1 cellular context compared by ENCODE assay signal in genomic region chr5:163505475-163506457, GRCh38.
TF ChIP-seq lines count a peak whose summit lies in the region.

TSS of gene MAT2B (plus strand) at chr5:163505619. CDS start at chr5:163505687, 68 bp downstream.

TF ChIP-seq in HepG2, 621 proteins besides CTCF, POLR2A, EP300 and RAD21 (continued from another document and continues in another):
- TF ChIP-seq HNF1A (IDR thresholded peaks at IDR 0.05; ENCODE audit: low read depth): no peak
- peak; percentile 44; the same call in 1 of the 2 replicates for TF ChIP-seq HNF1A (CRISPR knock-in tag; IDR thresholded peaks at IDR 0.05; ENCODE audit: borderline replicate concordance)
- 0 out of 2 replicates have a peak, but pooled peaks have one; percentile 20 for TF ChIP-seq PRDM15 (CRISPR knock-in tag; IDR thresholded peaks at IDR 0.05)
- 0 out of 2 replicates have a peak, but pooled peaks have one; percentile 38 for TF ChIP-seq SKIL (CRISPR knock-in tag; IDR thresholded peaks at IDR 0.05; ENCODE audit: borderline replicate concordance)
- TF ChIP-seq FOXO4 (CRISPR knock-in tag; conservative IDR thresholded peaks at IDR 0.05): 0 out of 2 replicates have a peak, but pooled peaks have one; percentile 77
- peak; percentile 72 for TF ChIP-seq ZNF639 (CRISPR knock-in tag; conservative IDR thresholded peaks at IDR 0.05)
- peak; percentile 76 for TF ChIP-seq HDAC1 (CRISPR knock-in tag; IDR thresholded peaks at IDR 0.05)
- TF ChIP-seq DBP (CRISPR knock-in tag; IDR thresholded peaks at IDR 0.05; ENCODE audit: not compliant biosample characterization): no peak
- TF ChIP-seq ZNF160 (CRISPR knock-in tag; IDR thresholded peaks at IDR 0.05): peak; percentile 42; the same call in 1 of the 2 replicates
- 0 out of 2 replicates have a peak, but pooled peaks have one; percentile 44 for TF ChIP-seq IRF1 (CRISPR knock-in tag; IDR thresholded peaks at IDR 0.05; ENCODE audit: low read depth)
- TF ChIP-seq ZNF432 (CRISPR knock-in tag; IDR thresholded peaks at IDR 0.05; ENCODE audit: borderline replicate concordance): no peak
- peak; percentile 40; the same call in 1 of the 2 replicates for TF ChIP-seq ZNF710 (CRISPR knock-in tag; IDR thresholded peaks at IDR 0.05; ENCODE audit: borderline replicate concordance)
- peak; percentile 70 for TF ChIP-seq ATF7-NPFF (CRISPR knock-in tag; IDR thresholded peaks at IDR 0.05; ENCODE audit: low read depth)
- TF ChIP-seq NAIF1 (CRISPR knock-in tag; IDR thresholded peaks at IDR 0.05; ENCODE audit: borderline replicate concordance): no peak
- no peak for TF ChIP-seq TEF (CRISPR knock-in tag; IDR thresholded peaks at IDR 0.05)
- TF ChIP-seq ZBTB43 (CRISPR knock-in tag; conservative IDR thresholded peaks at IDR 0.05): peak; percentile 48; the same call in 1 of the 2 replicates
- TF ChIP-seq ZNF616 (CRISPR knock-in tag; IDR thresholded peaks at IDR 0.05; ENCODE audit: low read depth): no peak; the same call in 1 of the 2 replicates
- peak; percentile 88 to 94; a peak in 3 of 4 replicates for TF ChIP-seq HMGXB4 (CRISPR knock-in tag; IDR thresholded peaks at IDR 0.05; ENCODE audit: borderline replicate concordance in 1 of 2, low read depth in 1 of 2)
- TF ChIP-seq ZNF768 (CRISPR knock-in tag; IDR thresholded peaks at IDR 0.05): peak; percentile 48; the same call in 1 of the 2 replicates
- peak; percentile 90 for TF ChIP-seq NR2C2 (CRISPR knock-in tag; IDR thresholded peaks at IDR 0.05; ENCODE audit: borderline replicate concordance)
- TF ChIP-seq SOX13 (IDR thresholded peaks at IDR 0.05): no peak
- peak in 1 of 2 experiments; percentile 10; a peak in 1 of 4 replicates for TF ChIP-seq SOX13 (CRISPR knock-in tag; conservative IDR thresholded peaks at IDR 0.05 in 1 of 2, IDR thresholded peaks at IDR 0.05 in 1 of 2)
- TF ChIP-seq MNT (IDR thresholded peaks at IDR 0.05): peak; percentile 64
- 0 out of 2 replicates have a peak, but pooled peaks have one; percentile 24 for TF ChIP-seq SMAD9 (CRISPR knock-in tag; IDR thresholded peaks at IDR 0.05)
- no peak for TF ChIP-seq ZSCAN22 (CRISPR knock-in tag; IDR thresholded peaks at IDR 0.05)
- TF ChIP-seq MTF1 (CRISPR knock-in tag; IDR thresholded peaks at IDR 0.05): no peak
- TF ChIP-seq NFRKB (IDR thresholded peaks at IDR 0.05): no peak
- TF ChIP-seq SOX5 (CRISPR knock-in tag; IDR thresholded peaks at IDR 0.05; ENCODE audit: borderline replicate concordance): no peak
- no peak for TF ChIP-seq ZNF496 (CRISPR knock-in tag; IDR thresholded peaks at IDR 0.05; ENCODE audit: insufficient replicate concordance)
